1 cellular context compared by ENCODE assay signal in the genomic region with DNA sequence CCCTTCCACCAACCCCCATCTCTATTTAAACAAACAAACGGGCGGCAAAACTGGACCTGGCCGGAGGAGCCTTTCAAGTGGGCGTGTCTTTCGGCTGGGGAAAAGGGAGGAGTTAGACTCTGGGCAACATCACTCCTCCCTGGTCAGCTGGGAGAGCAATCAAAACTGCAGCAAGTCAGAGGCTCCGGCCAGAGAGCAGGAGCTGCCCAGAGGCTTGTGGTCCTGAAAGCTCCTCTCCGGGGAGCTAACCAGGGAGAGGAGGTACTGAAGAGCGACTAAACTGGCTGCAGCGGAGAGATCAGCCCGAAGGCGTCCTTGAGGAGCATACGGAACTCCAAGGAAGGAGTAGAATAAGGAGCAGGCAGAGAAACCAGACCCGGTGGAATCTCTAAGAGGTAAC.
TF ChIP-seq lines count a peak whose summit lies in the region.

Gene NEUROD4 (plus strand): TSS at position 191 of the 400 bp plus-strand sequence. CDS start 6,466 bp downstream, outside the sequence.

TF ChIP-seq in GM23338, 12 proteins besides CTCF, POLR2A, EP300 and RAD21 (continued from another document):
- TF ChIP-seq, protein P1, sequence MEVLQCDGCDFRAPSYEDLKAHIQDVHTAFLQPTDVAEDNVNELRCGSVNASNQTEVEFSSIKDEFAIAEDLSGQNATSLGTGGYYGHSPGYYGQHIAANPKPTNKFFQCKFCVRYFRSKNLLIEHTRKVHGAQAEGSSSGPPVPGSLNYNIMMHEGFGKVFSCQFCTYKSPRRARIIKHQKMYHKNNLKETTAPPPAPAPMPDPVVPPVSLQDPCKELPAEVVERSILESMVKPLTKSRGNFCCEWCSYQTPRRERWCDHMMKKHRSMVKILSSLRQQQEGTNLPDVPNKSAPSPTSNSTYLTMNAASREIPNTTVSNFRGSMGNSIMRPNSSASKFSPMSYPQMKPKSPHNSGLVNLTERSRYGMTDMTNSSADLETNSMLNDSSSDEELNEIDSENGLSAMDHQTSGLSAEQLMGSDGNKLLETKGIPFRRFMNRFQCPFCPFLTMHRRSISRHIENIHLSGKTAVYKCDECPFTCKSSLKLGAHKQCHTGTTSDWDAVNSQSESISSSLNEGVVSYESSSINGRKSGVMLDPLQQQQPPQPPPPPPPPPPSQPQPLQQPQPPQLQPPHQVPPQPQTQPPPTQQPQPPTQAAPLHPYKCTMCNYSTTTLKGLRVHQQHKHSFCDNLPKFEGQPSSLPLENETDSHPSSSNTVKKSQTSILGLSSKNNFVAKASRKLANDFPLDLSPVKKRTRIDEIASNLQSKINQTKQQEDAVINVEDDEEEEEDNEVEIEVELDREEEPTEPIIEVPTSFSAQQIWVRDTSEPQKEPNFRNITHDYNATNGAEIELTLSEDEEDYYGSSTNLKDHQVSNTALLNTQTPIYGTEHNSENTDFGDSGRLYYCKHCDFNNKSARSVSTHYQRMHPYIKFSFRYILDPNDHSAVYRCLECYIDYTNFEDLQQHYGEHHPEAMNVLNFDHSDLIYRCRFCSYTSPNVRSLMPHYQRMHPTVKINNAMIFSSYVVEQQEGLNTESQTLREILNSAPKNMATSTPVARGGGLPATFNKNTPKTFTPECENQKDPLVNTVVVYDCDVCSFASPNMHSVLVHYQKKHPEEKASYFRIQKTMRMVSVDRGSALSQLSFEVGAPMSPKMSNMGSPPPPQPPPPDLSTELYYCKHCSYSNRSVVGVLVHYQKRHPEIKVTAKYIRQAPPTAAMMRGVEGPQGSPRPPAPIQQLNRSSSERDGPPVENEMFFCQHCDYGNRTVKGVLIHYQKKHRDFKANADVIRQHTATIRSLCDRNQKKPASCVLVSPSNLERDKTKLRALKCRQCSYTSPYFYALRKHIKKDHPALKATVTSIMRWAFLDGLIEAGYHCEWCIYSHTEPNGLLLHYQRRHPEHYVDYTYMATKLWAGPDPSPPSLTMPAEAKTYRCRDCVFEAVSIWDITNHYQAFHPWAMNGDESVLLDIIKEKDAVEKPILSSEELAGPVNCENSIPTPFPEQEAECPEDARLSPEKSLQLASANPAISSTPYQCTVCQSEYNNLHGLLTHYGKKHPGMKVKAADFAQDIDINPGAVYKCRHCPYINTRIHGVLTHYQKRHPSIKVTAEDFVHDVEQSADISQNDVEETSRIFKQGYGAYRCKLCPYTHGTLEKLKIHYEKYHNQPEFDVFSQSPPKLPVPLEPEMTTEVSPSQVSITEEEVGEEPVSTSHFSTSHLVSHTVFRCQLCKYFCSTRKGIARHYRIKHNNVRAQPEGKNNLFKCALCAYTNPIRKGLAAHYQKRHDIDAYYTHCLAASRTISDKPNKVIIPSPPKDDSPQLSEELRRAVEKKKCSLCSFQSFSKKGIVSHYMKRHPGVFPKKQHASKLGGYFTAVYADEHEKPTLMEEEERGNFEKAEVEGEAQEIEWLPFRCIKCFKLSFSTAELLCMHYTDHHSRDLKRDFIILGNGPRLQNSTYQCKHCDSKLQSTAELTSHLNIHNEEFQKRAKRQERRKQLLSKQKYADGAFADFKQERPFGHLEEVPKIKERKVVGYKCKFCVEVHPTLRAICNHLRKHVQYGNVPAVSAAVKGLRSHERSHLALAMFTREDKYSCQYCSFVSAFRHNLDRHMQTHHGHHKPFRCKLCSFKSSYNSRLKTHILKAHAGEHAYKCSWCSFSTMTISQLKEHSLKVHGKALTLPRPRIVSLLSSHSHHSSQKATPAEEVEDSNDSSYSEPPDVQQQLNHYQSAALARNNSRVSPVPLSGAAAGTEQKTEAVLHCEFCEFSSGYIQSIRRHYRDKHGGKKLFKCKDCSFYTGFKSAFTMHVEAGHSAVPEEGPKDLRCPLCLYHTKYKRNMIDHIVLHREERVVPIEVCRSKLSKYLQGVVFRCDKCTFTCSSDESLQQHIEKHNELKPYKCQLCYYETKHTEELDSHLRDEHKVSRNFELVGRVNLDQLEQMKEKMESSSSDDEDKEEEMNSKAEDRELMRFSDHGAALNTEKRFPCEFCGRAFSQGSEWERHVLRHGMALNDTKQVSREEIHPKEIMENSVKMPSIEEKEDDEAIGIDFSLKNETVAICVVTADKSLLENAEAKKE (CRISPR knock-in tag; IDR thresholded peaks at IDR 0.05) = 0 out of 2 replicates have a peak, but pooled peaks have one; percentile 50
- TF ChIP-seq ZNF331 (CRISPR knock-in tag; IDR thresholded peaks at IDR 0.05; ENCODE audit: low read depth) (peak; percentile 14; the same call in 1 of the 2 replicates), EZH2phosphoT487 (IDR thresholded peaks at IDR 0.05; ENCODE audit: unreplicated experiment) (no peak), ZNF114 (CRISPR knock-in tag; IDR thresholded peaks at IDR 0.05) (peak; percentile 92), EZH2 (IDR thresholded peaks at IDR 0.05; ENCODE audit: low read depth, unreplicated experiment) (no peak), POLR2AphosphoS5 (IDR thresholded peaks at IDR 0.05; ENCODE audit: low read depth) (no peak), CREB1 (CRISPR knock-in tag; IDR thresholded peaks at IDR 0.05; ENCODE audit: low read depth) (peak; percentile 57; the same call in 1 of the 2 replicates), JUNB (IDR thresholded peaks at IDR 0.05; ENCODE audit: unreplicated experiment) (no peak)
- TF ChIP-seq, protein P2, sequence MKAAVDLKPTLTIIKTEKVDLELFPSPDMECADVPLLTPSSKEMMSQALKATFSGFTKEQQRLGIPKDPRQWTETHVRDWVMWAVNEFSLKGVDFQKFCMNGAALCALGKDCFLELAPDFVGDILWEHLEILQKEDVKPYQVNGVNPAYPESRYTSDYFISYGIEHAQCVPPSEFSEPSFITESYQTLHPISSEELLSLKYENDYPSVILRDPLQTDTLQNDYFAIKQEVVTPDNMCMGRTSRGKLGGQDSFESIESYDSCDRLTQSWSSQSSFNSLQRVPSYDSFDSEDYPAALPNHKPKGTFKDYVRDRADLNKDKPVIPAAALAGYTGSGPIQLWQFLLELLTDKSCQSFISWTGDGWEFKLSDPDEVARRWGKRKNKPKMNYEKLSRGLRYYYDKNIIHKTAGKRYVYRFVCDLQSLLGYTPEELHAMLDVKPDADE (IDR thresholded peaks at IDR 0.05) = no peak
